Comparison of ENCODE assay signal across 13 cellular contexts in genomic region chr14:32980178-32980886, GRCh38.
"Had no signal": no experiment of that assay in that cellular context is flagged by ENCODE, and none has a peak within 500 bp of the region (broad histone marks: within the 10 kb centered on the region; RNA-seq: fewer than 3 reads in every experiment).

No MANE protein-coding gene starts in this region.

- ATAC-seq: stimulated activated naive B cell treated with anti-CD40 and anti-IgM and Interleukin-4, amounts not matched to agents 10 μg/mL and 1 μg/mL and 100 μg/mL, for 72 hours had no signal

- DNase-seq: activated CD4-positive, alpha-beta T cell treated with anti-CD3 and anti-CD28 coated beads for 1 hour; activated CD4-positive, alpha-beta T cell treated with anti-CD3 and anti-CD28 coated beads, Interleukin-2, amount 50 U/mL, for 4 hours; activated naive CD4-positive, alpha-beta T cell; activated T-cell treated with anti-CD3 and anti-CD28 coated beads for 4 hours; anterior cingulate cortex; brain microvascular endothelial cell; cortex of kidney; effector CD4-positive, alpha-beta T cell; kidney glomerular epithelial cell; mesendoderm; nucleus accumbens; stimulated activated CD4-positive, alpha-beta T cell treated with anti-CD3 and anti-CD28 coated beads, Interleukin-4, amount 100 ng/mL, for 1 hour; stimulated activated naive B cell treated with anti-CD40 and anti-IgM and Interleukin-4, amounts not matched to agents 10 μg/mL and 1 μg/mL and 100 μg/mL, for 72 hours had no signal
